ENCODE assay signal across 27 cellular contexts in the genomic region with DNA sequence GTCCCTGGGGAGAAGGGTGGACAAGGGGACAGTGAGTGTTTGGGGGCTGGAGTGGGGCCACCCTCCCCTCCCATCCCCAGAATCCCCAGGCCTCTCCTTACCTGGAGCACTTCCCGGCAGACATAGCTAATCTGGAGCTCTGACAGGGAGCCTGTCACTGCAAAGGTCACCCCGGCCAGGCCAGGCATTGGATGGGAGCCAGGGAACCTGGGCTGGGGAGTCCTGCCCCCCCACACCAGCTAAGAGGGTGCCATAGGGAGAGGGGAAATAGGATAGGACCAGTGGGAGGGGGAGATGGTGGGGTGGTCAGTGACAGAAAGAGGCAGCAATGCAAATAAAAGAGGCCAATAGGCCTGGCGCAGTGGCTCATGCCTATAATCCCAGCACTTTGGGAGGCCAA. TPM values are rescaled to one million over a fixed set of nuclear protein-coding genes. Genes with fewer than 3 reads are reported as not detected.
"Had no signal": no experiment of that assay in that cellular context is flagged by ENCODE, and none has a peak within 500 bp of the region (broad histone marks: within the 10 kb centered on the region; RNA-seq: fewer than 3 reads in every experiment).

No MANE protein-coding gene starts in this region.

- ATAC-seq: activated CD4-positive, CD25-positive, alpha-beta regulatory T cell treated with anti-CD3 and anti-CD28 coated beads, Interleukin-2, amount 50 U/mL, for 24 hours; activated CD8-positive, alpha-beta T cell treated with anti-CD3 and anti-CD28 coated beads for 36 hours; PC-3; SK-N-SH treated with all-trans-retinoic acid at 6 μM for 48 hours had no signal

- DNase-seq: activated CD4-positive, alpha-beta T cell treated with anti-CD3 and anti-CD28 coated beads for 4 hours; activated CD8-positive, alpha-beta memory T cell treated with anti-CD3 and anti-CD28 coated beads, Interleukin-2, amount 50 U/mL, for 48 hours; activated CD8-positive, alpha-beta T cell treated with anti-CD3 and anti-CD28 coated beads for 36 hours; activated gamma-delta T cell; activated naive CD4-positive, alpha-beta T cell treated with anti-CD3 and anti-CD28 coated beads for 36 hours; activated T-cell treated with anti-CD3 and anti-CD28 coated beads, Interleukin-2, amount 50 U/mL, for 1 hour; amygdala; brain microvascular endothelial cell; cerebellar nuclear complex; MM.1S; NCI-H1105; NCI-H1436 treated with DMSO at 0.1 percent for 48 hours; NCI-H187; NCI-H2081; NCI-H510A treated with DMSO at 0.1 percent for 48 hours; NCI-H69; NK-92 treated with Interleukin-12 subunit alpha and Interleukin-12 subunit beta, amount 100 ng/mL, for 24 hours; PC-3; SHP77; SW 1271 had no signal

- H3K27ac Mint-ChIP-seq: activated naive CD4-positive, alpha-beta T cell treated with anti-CD3 and anti-CD28 coated beads for 36 hours; activated naive CD8-positive, alpha-beta T cell had no signal

- H3K4me3 ChIP-seq: cardiac muscle cell, SJSA1 had no signal

- H3K4me3 Mint-ChIP-seq: activated naive CD4-positive, alpha-beta T cell treated with anti-CD3 and anti-CD28 coated beads for 36 hours; activated naive CD8-positive, alpha-beta T cell had no signal

- H3K9ac ChIP-seq: KMS-11 had no signal

- H3K27me3 Mint-ChIP-seq: activated CD8-positive, alpha-beta T cell treated with anti-CD3 and anti-CD28 coated beads for 36 hours; activated naive CD8-positive, alpha-beta T cell had no signal

- FAIRE-seq: RCC 7860 had no signal

- H3K4me2 ChIP-seq: KMS-11 had no signal

- H3K36me3 ChIP-seq: brain microvascular endothelial cell, cardiac muscle cell had no signal

- H3K9me3 ChIP-seq: SJSA1 had no signal

- H3K27ac ChIP-seq: brain microvascular endothelial cell, cardiac muscle cell, KMS-11, SJSA1 had no signal

- H3K27me3 ChIP-seq: brain microvascular endothelial cell, cardiac muscle cell, SJSA1 had no signal

- H3K9me3 Mint-ChIP-seq: activated CD8-positive, alpha-beta T cell treated with anti-CD3 and anti-CD28 coated beads for 36 hours; activated naive CD4-positive, alpha-beta T cell treated with anti-CD3 and anti-CD28 coated beads for 36 hours had no signal

RNA-seq across cellular contexts. Expression of a gene that starts 3.5 kb away (rescaled TPM):
- total RNA-seq: SJSA1 had no signal
